11 cellular contexts compared by ENCODE assay signal in the genomic region with DNA sequence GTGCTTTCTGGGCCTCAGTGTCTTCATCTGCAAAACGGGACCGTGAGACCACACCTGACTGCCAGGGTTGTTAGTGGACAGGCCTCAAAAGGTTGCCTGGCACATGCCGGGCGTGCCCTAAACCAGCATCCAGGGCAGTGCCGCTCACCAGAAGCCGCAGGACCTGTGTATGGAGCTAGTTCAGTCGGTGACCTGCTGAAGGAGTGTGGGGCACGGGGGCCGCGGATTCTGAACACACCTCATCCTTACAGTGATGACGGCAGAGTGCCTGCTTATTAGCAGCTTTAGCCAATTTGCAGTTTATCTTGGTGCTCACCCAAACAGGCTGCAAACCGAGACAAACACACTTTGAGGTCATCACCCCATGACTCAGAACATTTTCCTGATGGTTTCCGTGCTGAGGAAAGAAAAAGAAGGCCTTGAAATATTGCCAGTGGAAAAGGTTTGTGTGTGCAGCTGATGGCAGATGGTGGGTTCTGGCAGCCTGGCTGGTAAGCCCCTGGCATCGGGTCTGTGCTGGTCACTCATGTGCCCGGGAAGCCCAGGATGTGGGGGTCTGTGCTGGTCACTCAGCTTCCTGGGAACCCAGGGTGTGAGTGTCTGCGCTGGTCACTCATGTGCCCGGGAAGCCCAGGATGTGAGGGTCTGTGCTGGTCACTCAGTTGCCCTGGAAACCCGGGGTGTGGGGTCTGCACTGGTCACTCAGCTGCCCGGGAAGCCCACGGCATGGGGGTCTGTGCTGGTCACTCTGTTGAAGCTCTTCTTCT.
A peak's percentile ranks its signal among the peaks of the same experiment; 100 is the strongest.
DNase-seq lines count a peak whose midpoint lies in the region; ATAC-seq and TF ChIP-seq lines count a peak whose summit lies in the region.
"Had no signal": no experiment of that assay in that cellular context is flagged by ENCODE, and none has a peak within 500 bp of the region (broad histone marks: within the 10 kb centered on the region; RNA-seq: fewer than 3 reads in every experiment).

No MANE protein-coding gene starts in this region.

- H3K36me3 Mint-ChIP-seq in stimulated activated naive B cell treated with anti-CD40 and anti-IgM and Interleukin-4, amounts not matched to agents 10 μg/mL and 1 μg/mL and 100 μg/mL, for 72 hours = peaks cover under 1 to 3% of the 10 kb centered on the region in 2 donors

- no peaks in the 10 kb centered on the region for H3K9me3 ChIP-seq in thyroid gland

- H3K27ac Mint-ChIP-seq in stimulated activated naive B cell treated with anti-CD40 and anti-IgM and Interleukin-4, amounts not matched to agents 10 μg/mL and 1 μg/mL and 100 μg/mL, for 72 hours = no peak overlapping the region

- no peaks in the 10 kb centered on the region for H3K27me3 ChIP-seq in thyroid gland

- peaks cover 6 to 8% of the 10 kb centered on the region in 2 donors for H3K9me3 Mint-ChIP-seq in stimulated activated naive B cell treated with anti-CD40 and anti-IgM and Interleukin-4, amounts not matched to agents 10 μg/mL and 1 μg/mL and 100 μg/mL, for 72 hours

- WGBS in thyroid gland, 2 donors = 64 to 75% methylated on average over 16 to 17 of the region's 20 CpGs

- intact Hi-C loops in thyroid gland (cut with DNase I) = no loop called here

- no peaks in the 10 kb centered on the region for H3K4me1 ChIP-seq in thyroid gland

- H3K27ac ChIP-seq in thyroid gland = no peak overlapping the region

- peak; percentile 63 for ATAC-seq in omental fat pad (ENCODE audit: low FRiP score)
- ATAC-seq in stimulated activated naive B cell treated with anti-CD40 and anti-IgM and Interleukin-4, amounts not matched to agents 10 μg/mL and 1 μg/mL and 100 μg/mL, for 72 hours (replicated peaks) = no peak

- peaks cover 6 to 11% of the 10 kb centered on the region in 2 donors for H3K4me1 Mint-ChIP-seq in stimulated activated naive B cell treated with anti-CD40 and anti-IgM and Interleukin-4, amounts not matched to agents 10 μg/mL and 1 μg/mL and 100 μg/mL, for 72 hours

- DNase-seq in COLO829 (ENCODE audit: low spot score) = peak; percentile 4
- peak; percentile 46 for DNase-seq in NCI-H69 (lab: John Stamatoyannopoulos, UW)
- DNase-seq in fibroblast of the conjunctiva (ENCODE audit: low read depth) = peak; percentile 6
- no peak for DNase-seq in omental fat pad (ENCODE audit: low spot score)
- DNase-seq in stimulated activated naive B cell treated with anti-CD40 and anti-IgM and Interleukin-4, amounts not matched to agents 10 μg/mL and 1 μg/mL and 100 μg/mL, for 72 hours = no peak
- no peak for DNase-seq in stimulated activated CD4-positive, alpha-beta T cell treated with anti-CD3 and anti-CD28 coated beads, Interleukin-2, amount 100 ng/mL, for 24 hours
- no peak for DNase-seq in thyroid gland
- DNase-seq in T-helper 9 cell = no peak
- DNase-seq: activated naive CD4-positive, alpha-beta T cell treated with anti-CD3 and anti-CD28 coated beads, Interleukin-2, amount 50 U/mL, for 16 hours; COR-L47; NCI-H1048 had no signal

- H3K36me3 ChIP-seq in thyroid gland = no peaks in the 10 kb centered on the region

- H3K27me3 Mint-ChIP-seq in stimulated activated naive B cell treated with anti-CD40 and anti-IgM and Interleukin-4, amounts not matched to agents 10 μg/mL and 1 μg/mL and 100 μg/mL, for 72 hours = peaks cover 0 to 12% of the 10 kb centered on the region in 2 donors

- no peak overlapping the region for H3K4me3 Mint-ChIP-seq in stimulated activated naive B cell treated with anti-CD40 and anti-IgM and Interleukin-4, amounts not matched to agents 10 μg/mL and 1 μg/mL and 100 μg/mL, for 72 hours

- H3K4me3 ChIP-seq in thyroid gland (replicated peaks in 1 of 3) = no peak overlapping the region

- TF ChIP-seq CTCF in omental fat pad (IDR thresholded peaks at IDR 0.05) (no peak), thyroid gland (IDR thresholded peaks at IDR 0.05) (no peak)

- no peak for TF ChIP-seq POLR2A in thyroid gland (IDR thresholded peaks at IDR 0.05)

Comparison
In these comparisons a context has a peak if more than half of its experiments do, and no peak if none do; other contexts are left out.
1. DNase-seq: peak in COLO829 (single experiment), NCI-H69 (single experiment) and fibroblast of the conjunctiva (single experiment); none in omental fat pad (single experiment), stimulated activated naive B cell treated with anti-CD40 and anti-IgM and Interleukin-4, amounts not matched to agents 10 μg/mL and 1 μg/mL and 100 μg/mL, for 72 hours (single experiment), stimulated activated CD4-positive, alpha-beta T cell treated with anti-CD3 and anti-CD28 coated beads, Interleukin-2, amount 100 ng/mL, for 24 hours (0 of 2), thyroid gland (0 of 2) and T-helper 9 cell (single experiment).